21 cellular contexts compared by ENCODE assay signal in the genomic region with DNA sequence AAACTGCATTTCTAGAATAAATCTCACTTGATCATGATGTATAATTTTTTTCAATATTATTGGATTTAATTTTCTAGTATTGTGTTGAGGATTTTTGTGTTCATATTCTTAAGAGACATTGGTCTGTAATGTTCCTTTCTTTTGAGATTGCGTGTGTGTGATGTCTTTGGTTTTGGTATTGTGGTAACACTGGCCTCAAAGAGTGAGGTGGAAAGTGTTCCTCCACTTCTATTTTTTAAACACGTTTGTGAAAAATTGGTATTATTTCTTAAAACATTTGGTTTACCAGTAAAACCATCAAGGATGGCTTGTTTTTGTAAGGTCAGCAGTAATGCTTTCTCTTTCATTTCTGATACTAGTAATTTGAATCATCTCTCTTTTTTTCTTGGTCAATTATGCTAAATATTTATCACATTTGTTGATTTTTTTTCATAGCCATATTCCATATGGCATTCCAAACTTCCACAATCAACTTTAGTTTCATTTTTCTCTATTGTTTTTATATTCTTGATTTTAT.
"Had no signal": no experiment of that assay in that cellular context is flagged by ENCODE, and none has a peak within 500 bp of the region (broad histone marks: within the 10 kb centered on the region; RNA-seq: fewer than 3 reads in every experiment).

No MANE protein-coding gene starts in this region.

- H3K27ac ChIP-seq: body of pancreas, esophagus muscularis mucosa, gastroesophageal sphincter, heart left ventricle, left ventricle myocardium inferior, suprapubic skin had no signal

- H3K4me1 ChIP-seq: body of pancreas, gastroesophageal sphincter had no signal

- H3K36me3 ChIP-seq: esophagus muscularis mucosa, gastroesophageal sphincter, heart left ventricle, left ventricle myocardium inferior, suprapubic skin had no signal

- H3K9me3 Mint-ChIP-seq: activated T-cell treated with anti-CD3 and anti-CD28 coated beads, Interleukin-2, amount 50 U/mL, for 4 hours; stimulated activated naive CD8-positive, alpha-beta T cell treated with anti-CD3 and anti-CD28 coated beads, Interleukin-15, Interleukin-2, amounts not matched to agents 100 ng/mL and 50 ng/mL, for 24 hours had no signal

- H3K4me3 ChIP-seq: body of pancreas, esophagus muscularis mucosa, gastroesophageal sphincter, heart left ventricle, left ventricle myocardium inferior, suprapubic skin had no signal

- DNase-seq: activated CD4-positive, alpha-beta T cell treated with anti-CD3 and anti-CD28 coated beads, Interleukin-2, amount 50 U/mL, for 4 hours; activated effector memory CD4-positive, alpha-beta T cell treated with anti-CD3 and anti-CD28 coated beads, Interleukin-2, amount 50 U/mL, for 16 hours; activated naive CD8-positive, alpha-beta T cell treated with anti-CD3 and anti-CD28 coated beads for 36 hours; activated T-cell treated with anti-CD3 and anti-CD28 coated beads, Interleukin-2, amount 50 U/mL, for 4 hours; body of pancreas; dermis blood vessel endothelial cell; effector memory CD4-positive, alpha-beta T cell; heart left ventricle; kidney glomerular epithelial cell; left ventricle myocardium inferior; mammary epithelial cell; midbrain; retina; stimulated activated CD4-positive, alpha-beta T cell treated with anti-CD3 and anti-CD28 coated beads, Interleukin-12 subunit alpha, Interleukin-12 subunit beta, amount 100 ng/mL, for 4 hours; stimulated activated CD4-positive, alpha-beta T cell treated with anti-CD3 and anti-CD28 coated beads, Interleukin-1b, Interleukin-23, amount 100 ng/mL, for 48 hours; T1000; trophoblast cell had no signal

- ATAC-seq: activated T-cell treated with anti-CD3 and anti-CD28 coated beads, Interleukin-2, amount 50 U/mL, for 4 hours; body of pancreas; gastroesophageal sphincter; heart left ventricle had no signal

- H3K36me3 Mint-ChIP-seq: activated naive CD8-positive, alpha-beta T cell treated with anti-CD3 and anti-CD28 coated beads for 36 hours had no signal

- H3K27ac Mint-ChIP-seq: activated naive CD8-positive, alpha-beta T cell treated with anti-CD3 and anti-CD28 coated beads for 36 hours; stimulated activated naive CD8-positive, alpha-beta T cell treated with anti-CD3 and anti-CD28 coated beads, Interleukin-15, Interleukin-2, amounts not matched to agents 100 ng/mL and 50 ng/mL, for 24 hours had no signal

- H3K27me3 Mint-ChIP-seq: stimulated activated naive CD8-positive, alpha-beta T cell treated with anti-CD3 and anti-CD28 coated beads, Interleukin-15, Interleukin-2, amounts not matched to agents 100 ng/mL and 50 ng/mL, for 24 hours had no signal

- H3K27me3 ChIP-seq: body of pancreas, esophagus muscularis mucosa, gastroesophageal sphincter, heart left ventricle, suprapubic skin had no signal

- H3K4me3 Mint-ChIP-seq: activated naive CD8-positive, alpha-beta T cell treated with anti-CD3 and anti-CD28 coated beads for 36 hours; activated T-cell treated with anti-CD3 and anti-CD28 coated beads, Interleukin-2, amount 50 U/mL, for 4 hours; stimulated activated naive CD8-positive, alpha-beta T cell treated with anti-CD3 and anti-CD28 coated beads, Interleukin-15, Interleukin-2, amounts not matched to agents 100 ng/mL and 50 ng/mL, for 24 hours had no signal

- H3K9me3 ChIP-seq: body of pancreas, esophagus muscularis mucosa, gastroesophageal sphincter, left ventricle myocardium inferior, suprapubic skin had no signal
